26 cellular contexts compared by ENCODE assay signal in genomic region chr17:29693751-29694150, GRCh38.
A peak's percentile ranks its signal among the peaks of the same experiment; 100 is the strongest.
DNase-seq lines count a peak whose midpoint lies in the region; ATAC-seq and TF ChIP-seq lines count a peak whose summit lies in the region.
"Had no signal": no experiment of that assay in that cellular context is flagged by ENCODE, and none has a peak within 500 bp of the region (broad histone marks: within the 10 kb centered on the region; RNA-seq: fewer than 3 reads in every experiment).

No MANE protein-coding gene starts in this region.

- H3K27me3 ChIP-seq in BLaER1 treated with 17β-estradiol and CSF1 and Interleukin-3, amounts not matched to agents 10 nM and 100 nM = no peaks in the 10 kb centered on the region
- H3K27me3 ChIP-seq: right atrium auricular region, uterus had no signal

- no peaks in the 10 kb centered on the region for H3K9me3 Mint-ChIP-seq in T-helper 1 cell treated with Interleukin-12 subunit alpha and Interleukin-12 subunit beta and Interleukin-4 antibody, amounts not matched to agents 30 μg/mL and 1 μg/mL, for 36 hours
- H3K9me3 Mint-ChIP-seq in activated CD8-positive, alpha-beta T cell treated with anti-CD3 and anti-CD28 coated beads, Interleukin-2, amount 10 ng/mL, durations not matched to agents 7 days and 5 days (ENCODE audit: insufficient read depth) = no peaks in the 10 kb centered on the region
- H3K9me3 Mint-ChIP-seq in mesothelial cell of epicardium = no peaks in the 10 kb centered on the region

- no peak for ATAC-seq in activated CD8-positive, alpha-beta T cell treated with anti-CD3 and anti-CD28 coated beads, Interleukin-2, amount 10 ng/mL, durations not matched to agents 7 days and 5 days
- no peak for ATAC-seq in HG03196 (IDR thresholded peaks at IDR 0.05; ENCODE audit: unreplicated experiment)

- H3K4me1 ChIP-seq in BLaER1 treated with 17β-estradiol and CSF1 and Interleukin-3, amounts not matched to agents 10 nM and 100 nM = peaks cover 10 to 90% (median 33%) of the 10 kb centered on the region in 10 experiments; a peak in 19 of 20 replicates
- H3K4me1 ChIP-seq: uterus had no signal

- no peak overlapping the region for H3K9ac ChIP-seq in BLaER1 treated with 17β-estradiol and CSF1 and Interleukin-3, amounts not matched to agents 10 nM and 100 nM
- H3K9ac ChIP-seq: KMS-11, SK-N-SH had no signal

- no peak overlapping the region for H3K4me3 Mint-ChIP-seq in T-helper 1 cell treated with Interleukin-12 subunit alpha and Interleukin-12 subunit beta and Interleukin-4 antibody, amounts not matched to agents 30 μg/mL and 1 μg/mL, for 36 hours
- no peak overlapping the region for H3K4me3 Mint-ChIP-seq in activated CD8-positive, alpha-beta T cell treated with anti-CD3 and anti-CD28 coated beads, Interleukin-2, amount 10 ng/mL, durations not matched to agents 7 days and 5 days
- H3K4me3 Mint-ChIP-seq in mesothelial cell of epicardium = no peak overlapping the region

- peak overlapping the region; percentile 6 for H3K27ac Mint-ChIP-seq in T-helper 1 cell treated with Interleukin-12 subunit alpha and Interleukin-12 subunit beta and Interleukin-4 antibody, amounts not matched to agents 30 μg/mL and 1 μg/mL, for 36 hours
- H3K27ac Mint-ChIP-seq in activated CD8-positive, alpha-beta T cell treated with anti-CD3 and anti-CD28 coated beads, Interleukin-2, amount 10 ng/mL, durations not matched to agents 7 days and 5 days = peak overlapping the region; percentile 32
- peak overlapping the region; percentile 57 for H3K27ac Mint-ChIP-seq in mesothelial cell of epicardium

- H3K27me3 Mint-ChIP-seq in T-helper 1 cell treated with Interleukin-12 subunit alpha and Interleukin-12 subunit beta and Interleukin-4 antibody, amounts not matched to agents 30 μg/mL and 1 μg/mL, for 36 hours (ENCODE audit: low read depth) = no peaks in the 10 kb centered on the region
- no peaks in the 10 kb centered on the region for H3K27me3 Mint-ChIP-seq in activated CD8-positive, alpha-beta T cell treated with anti-CD3 and anti-CD28 coated beads, Interleukin-2, amount 10 ng/mL, durations not matched to agents 7 days and 5 days (ENCODE audit: low read depth)
- no peaks in the 10 kb centered on the region for H3K27me3 Mint-ChIP-seq in mesothelial cell of epicardium (ENCODE audit: low read depth)

- peaks cover 20% of the 10 kb centered on the region for H3K36me3 Mint-ChIP-seq in T-helper 1 cell treated with Interleukin-12 subunit alpha and Interleukin-12 subunit beta and Interleukin-4 antibody, amounts not matched to agents 30 μg/mL and 1 μg/mL, for 36 hours (ENCODE audit: low read depth)
- H3K36me3 Mint-ChIP-seq in activated CD8-positive, alpha-beta T cell treated with anti-CD3 and anti-CD28 coated beads, Interleukin-2, amount 10 ng/mL, durations not matched to agents 7 days and 5 days (ENCODE audit: low read depth) = peaks cover 30% of the 10 kb centered on the region
- H3K36me3 Mint-ChIP-seq in mesothelial cell of epicardium = peaks cover 2% of the 10 kb centered on the region

- H3K36me3 ChIP-seq in BLaER1 treated with 17β-estradiol and CSF1 and Interleukin-3, amounts not matched to agents 10 nM and 100 nM = peaks cover 74 to 96% (median 82%) of the 10 kb centered on the region in 11 experiments
- H3K36me3 ChIP-seq: uterus had no signal

- H3K4me2 ChIP-seq in BLaER1 treated with 17β-estradiol and CSF1 and Interleukin-3, amounts not matched to agents 10 nM and 100 nM = peak overlapping the region in 2 of 11 experiments; percentile 52 to 78; a peak in 3 of 22 replicates
- H3K4me2 ChIP-seq: KMS-11, SK-N-SH had no signal

- TF ChIP-seq CTCF in mesothelial cell of epicardium (IDR thresholded peaks at IDR 0.05; ENCODE audit: unreplicated experiment) = no peak

- CTCF ChIA-PET in activated CD8-positive, alpha-beta T cell treated with anti-CD3 and anti-CD28 coated beads, Interleukin-2, amount 10 ng/mL, durations not matched to agents 7 days and 5 days (lab: Charles Lee) = no interaction called here

- no peaks in the 10 kb centered on the region for H3K9me3 ChIP-seq in BLaER1 treated with 17β-estradiol and CSF1 and Interleukin-3, amounts not matched to agents 10 nM and 100 nM (replicated peaks in 1 of 11)
- H3K9me3 ChIP-seq: right atrium auricular region, SK-N-SH, uterus had no signal

- DNase-seq in T-helper 1 cell (no peak), mesothelial cell of epicardium (ENCODE audit: low spot score in 2 of 2, unreplicated experiment in 2 of 2) (no peak), NCI-H748 (lab: John Stamatoyannopoulos, UW; ENCODE audit: unreplicated experiment) (no peak), ecto neural progenitor cell (ENCODE audit: low spot score) (no peak)
- no peak for DNase-seq in activated CD8-positive, alpha-beta T cell treated with anti-CD3 and anti-CD28 coated beads, Interleukin-2, amount 10 ng/mL, durations not matched to agents 7 days and 5 days
- DNase-seq: activated CD4-positive, alpha-beta T cell treated with anti-CD3 and anti-CD28 coated beads for 1 hour; activated T-cell treated with anti-CD3 and anti-CD28 coated beads for 4 hours; AML-193; dermis blood vessel endothelial cell; EL; foreskin fibroblast; hippocampal formation; NCI-H187; NK-92 treated with Interleukin-12 subunit alpha and Interleukin-12 subunit beta, amount 100 ng/mL, for 24 hours; SK-N-SH; stimulated activated CD4-positive, alpha-beta T cell treated with anti-CD3 and anti-CD28 coated beads, Interleukin-12 subunit alpha, Interleukin-12 subunit beta, amount 100 ng/mL, for 4 hours; substantia nigra; uterus had no signal

- POLR2A ChIA-PET in activated CD8-positive, alpha-beta T cell treated with anti-CD3 and anti-CD28 coated beads, Interleukin-2, amount 10 ng/mL, durations not matched to agents 7 days and 5 days (lab: Charles Lee) = interaction anchor here (0.6 kb wide), 1 partner anchor 68 kb away, joined by 3 read pairs; no protein-coding TSS in a partner anchor

- H4K20me1 ChIP-seq in BLaER1 treated with 17β-estradiol and CSF1 and Interleukin-3, amounts not matched to agents 10 nM and 100 nM = no peaks in the 10 kb centered on the region

- peaks cover 11% of the 10 kb centered on the region for H3K4me1 Mint-ChIP-seq in T-helper 1 cell treated with Interleukin-12 subunit alpha and Interleukin-12 subunit beta and Interleukin-4 antibody, amounts not matched to agents 30 μg/mL and 1 μg/mL, for 36 hours (ENCODE audit: low read depth)
- H3K4me1 Mint-ChIP-seq in activated CD8-positive, alpha-beta T cell treated with anti-CD3 and anti-CD28 coated beads, Interleukin-2, amount 10 ng/mL, durations not matched to agents 7 days and 5 days (ENCODE audit: low read depth) = peaks cover 9% of the 10 kb centered on the region
- H3K4me1 Mint-ChIP-seq in mesothelial cell of epicardium = peaks cover 5% of the 10 kb centered on the region

- peak overlapping the region in 9 of 11 experiments; percentile 26 to 91 (median 60); a peak in 13 of 22 replicates for H3K27ac ChIP-seq in BLaER1 treated with 17β-estradiol and CSF1 and Interleukin-3, amounts not matched to agents 10 nM and 100 nM
- H3K27ac ChIP-seq: 22Rv1, epithelial cell of prostate, KMS-11, uterus had no signal

- H3K4me3 ChIP-seq in BLaER1 treated with 17β-estradiol and CSF1 and Interleukin-3, amounts not matched to agents 10 nM and 100 nM = no peak overlapping the region
- H3K4me3 ChIP-seq: lung, right atrium auricular region, uterus had no signal

Comparison
In these comparisons a context has a peak if more than half of its experiments do, and no peak if none do; other contexts are left out.
1. H3K27ac Mint-ChIP-seq: peak in every context shown above with its lines; median percentile 57 in mesothelial cell of epicardium; 32 in activated CD8-positive, alpha-beta T cell treated with anti-CD3 and anti-CD28 coated beads, Interleukin-2, amount 10 ng/mL, durations not matched to agents 7 days and 5 days; 6 in T-helper 1 cell treated with Interleukin-12 subunit alpha and Interleukin-12 subunit beta and Interleukin-4 antibody, amounts not matched to agents 30 μg/mL and 1 μg/mL, for 36 hours.